2 cellular contexts compared by ENCODE assay signal in genomic region chr13:28475916-28476725, GRCh38.
A peak's percentile ranks its signal among the peaks of the same experiment; 100 is the strongest.
TF ChIP-seq lines count a peak whose summit lies in the region.

No MANE protein-coding gene starts in this region.

TF ChIP-seq in IMR-90, 13 proteins besides CTCF, POLR2A, EP300 and RAD21:
- TF ChIP-seq RCOR1 (IDR thresholded peaks at IDR 0.05; ENCODE audit: insufficient replicate concordance, low read length) (no peak), MAFK (IDR thresholded peaks at IDR 0.05; ENCODE audit: low read depth, low read length) (no peak), FOS (IDR thresholded peaks at IDR 0.05; ENCODE audit: low read depth, low read length) (peak; percentile 96), BHLHE40 (IDR thresholded peaks at IDR 0.05; ENCODE audit: low read depth, low read length) (0 out of 2 replicates have a peak, but pooled peaks have one; percentile 10), CEBPB (IDR thresholded peaks at IDR 0.05; ENCODE audit: low read depth, low read length) (peak; percentile 97), MXI1 (IDR thresholded peaks at IDR 0.05; ENCODE audit: borderline replicate concordance, low read depth, low read length) (no peak)
TF ChIP-seq in IMR-90: peak in this region for 3.

TF ChIP-seq in K562, 482 proteins besides CTCF, POLR2A, EP300 and RAD21:
- TF ChIP-seq E2F6 (IDR thresholded peaks at IDR 0.05; ENCODE audit: borderline replicate concordance in 1 of 2, extremely low read depth in 1 of 2, insufficient read depth in 1 of 2, insufficient read length in 1 of 2, low read depth in 1 of 2, low read length in 1 of 2, poor library complexity in 1 of 2, severe bottlenecking in 1 of 2) (no peak), FOS (IDR thresholded peaks at IDR 0.05; ENCODE audit: extremely low read depth, insufficient read length) (peak; percentile 62), PPARD (CRISPR knock-in tag; IDR thresholded peaks at IDR 0.05) (no peak), JUN (IDR thresholded peaks at IDR 0.05; ENCODE audit: borderline replicate concordance, low read depth, low read length) (peak; percentile 94), JUN (CRISPR knock-in tag; IDR thresholded peaks at IDR 0.05; ENCODE audit: borderline replicate concordance) (no peak), ZNF232 (CRISPR knock-in tag; IDR thresholded peaks at IDR 0.05) (no peak), DPF2 (IDR thresholded peaks at IDR 0.05) (peak; percentile 89), SIRT6 (IDR thresholded peaks at IDR 0.05; ENCODE audit: low read depth, low read length) (no peak), NFXL1 (CRISPR knock-in tag; IDR thresholded peaks at IDR 0.05) (no peak), CSDE1 (IDR thresholded peaks at IDR 0.05) (no peak), ZNF561 (CRISPR knock-in tag; conservative IDR thresholded peaks at IDR 0.05) (no peak), ATF3 (IDR thresholded peaks at IDR 0.05) (peak; percentile 93), ATF3 (CRISPR knock-in tag; conservative IDR thresholded peaks at IDR 0.05) (no peak), E4F1 (CRISPR knock-in tag; IDR thresholded peaks at IDR 0.05; ENCODE audit: borderline replicate concordance) (no peak), SMARCC2 (IDR thresholded peaks at IDR 0.05; ENCODE audit: low read depth) (peak; percentile 86), JUNB (CRISPR knock-in tag; conservative IDR thresholded peaks at IDR 0.05) (0 out of 2 replicates have a peak, but pooled peaks have one; percentile 15), CEBPG (CRISPR knock-in tag; IDR thresholded peaks at IDR 0.05) (no peak), CEBPG (tag; conservative IDR thresholded peaks at IDR 0.05 in 1 of 2, IDR thresholded peaks at IDR 0.05 in 1 of 2) (peak; percentile 69 to 70), SMARCE1 (IDR thresholded peaks at IDR 0.05) (peak; percentile 91), ARID1B (IDR thresholded peaks at IDR 0.05) (peak; percentile 84), TRIM24 (IDR thresholded peaks at IDR 0.05) (peak; percentile 67 to 76), ARID3A (IDR thresholded peaks at IDR 0.05; ENCODE audit: borderline replicate concordance, low read depth, low read length) (0 out of 2 replicates have a peak, but pooled peaks have one; percentile 9), SMARCA4 (IDR thresholded peaks at IDR 0.05) (peak; percentile 86), MAFF (IDR thresholded peaks at IDR 0.05; ENCODE audit: low read length) (no peak), FOSL1 (tag; conservative IDR thresholded peaks at IDR 0.05) (peak; percentile 98), ZC3H8 (IDR thresholded peaks at IDR 0.05) (no peak), HNRNPUL1 (IDR thresholded peaks at IDR 0.05; ENCODE audit: low read length) (no peak), PATZ1 (CRISPR knock-in tag; IDR thresholded peaks at IDR 0.05; ENCODE audit: borderline replicate concordance) (no peak), NEUROD1 (IDR thresholded peaks at IDR 0.05; ENCODE audit: borderline replicate concordance, low read depth, low read length, partially characterized antibody) (peak; percentile 19), JUND (IDR thresholded peaks at IDR 0.05; ENCODE audit: borderline replicate concordance, low read depth, low read length) (peak; percentile 97), JUND (tag; IDR thresholded peaks at IDR 0.05; ENCODE audit: borderline replicate concordance, low read depth, low read length) (peak; percentile 96), GTF3C2 (IDR thresholded peaks at IDR 0.05; ENCODE audit: borderline replicate concordance, extremely low read depth, insufficient read length) (no peak), CEBPB (tag; IDR thresholded peaks at IDR 0.05) (peak; percentile 87)
